12 cellular contexts compared by ENCODE assay signal in the genomic region with DNA sequence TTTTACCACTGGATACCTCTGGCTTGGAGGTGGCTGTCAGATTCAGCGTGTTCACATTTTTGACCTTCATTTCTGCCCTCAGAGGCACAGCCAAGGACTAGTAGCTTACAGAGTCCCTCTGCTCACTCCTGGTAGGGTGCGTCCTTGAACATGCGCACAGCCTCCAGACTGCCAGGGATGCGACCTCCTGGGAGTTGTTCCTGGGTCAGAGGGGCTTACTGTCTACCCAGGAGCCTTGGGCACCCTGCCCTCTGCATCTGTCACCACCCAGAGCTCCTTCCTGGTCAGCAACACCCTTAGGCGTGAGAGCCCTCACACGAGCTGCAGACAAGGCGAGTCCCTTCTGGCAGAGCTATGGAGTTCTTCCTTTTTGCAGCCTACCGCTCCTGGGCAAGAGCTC. TPM values are rescaled to one million over a fixed set of nuclear protein-coding genes. Genes with fewer than 3 reads are reported as not detected.
DNase-seq lines count a peak whose midpoint lies in the region; ATAC-seq and TF ChIP-seq lines count a peak whose summit lies in the region.
"Had no signal": no experiment of that assay in that cellular context is flagged by ENCODE, and none has a peak within 500 bp of the region (broad histone marks: within the 10 kb centered on the region; RNA-seq: fewer than 3 reads in every experiment).

No MANE protein-coding gene starts in this region.

- TF ChIP-seq CTCF in heart right ventricle (IDR thresholded peaks at IDR 0.05): no peak

- peaks cover 34% of the 10 kb centered on the region for H3K4me1 Mint-ChIP-seq in activated CD4-positive, alpha-beta T cell treated with anti-CD3 and anti-CD28 coated beads, Interleukin-2, amount 10 ng/mL, durations not matched to agents 24 days and 14 days
- peaks cover 29% of the 10 kb centered on the region for H3K4me1 Mint-ChIP-seq in T-helper 17 cell

- H3K9me3 ChIP-seq in T-helper 17 cell (ENCODE audit: control insufficient read depth, low read length, poor library complexity, severe bottlenecking): no peaks in the 10 kb centered on the region
- H3K9me3 ChIP-seq in heart right ventricle: peaks cover 0 to 6% (median 0%) of the 10 kb centered on the region in 11 donors
- no peaks in the 10 kb centered on the region for H3K9me3 ChIP-seq in skeletal muscle satellite cell (replicated peaks; ENCODE audit: low read length)
- H3K9me3 ChIP-seq: neutrophil had no signal

- H3K4me1 ChIP-seq in heart right ventricle: peaks cover 3 to 56% (median 35%) of the 10 kb centered on the region in 9 donors
- peaks cover 31% of the 10 kb centered on the region for H3K4me1 ChIP-seq in skeletal muscle satellite cell (ENCODE audit: control insufficient read depth, insufficient read depth, low read length)

- no peak for DNase-seq in activated CD4-positive, alpha-beta T cell treated with anti-CD3 and anti-CD28 coated beads, Interleukin-2, amount 10 ng/mL, durations not matched to agents 24 days and 14 days
- no peak for DNase-seq in activated CD4-positive, alpha-beta T cell treated with anti-CD3 and anti-CD28 coated beads, Interleukin-2, amount 50 U/mL, for 48 hours
- DNase-seq in T-helper 17 cell (no peak), heart right ventricle (no peak), foreskin melanocyte (no peak)
- no peak for DNase-seq in stimulated activated CD4-positive, alpha-beta T cell treated with anti-CD3 and anti-CD28 coated beads, Interleukin-4, amount 100 ng/mL, for 4 hours
- DNase-seq: foreskin fibroblast, NCI-H524, T-helper 9 cell had no signal

- H3K27ac Mint-ChIP-seq in activated CD4-positive, alpha-beta T cell treated with anti-CD3 and anti-CD28 coated beads, Interleukin-2, amount 10 ng/mL, durations not matched to agents 24 days and 14 days: peak overlapping the region; percentile 48
- H3K27ac Mint-ChIP-seq in T-helper 17 cell: peak overlapping the region; percentile 92

- peak overlapping the region; percentile 91 for H3K9ac ChIP-seq in skeletal muscle satellite cell (ENCODE audit: low read depth, low read length)

- H3K4me3 ChIP-seq in heart right ventricle (peak overlapping the region in 7 of 10 donors; percentile 75 to 97 (median 88)), skeletal muscle satellite cell (ENCODE audit: low read length) (peak overlapping the region; percentile 93)

- H3K36me3 Mint-ChIP-seq in activated CD4-positive, alpha-beta T cell treated with anti-CD3 and anti-CD28 coated beads, Interleukin-2, amount 10 ng/mL, durations not matched to agents 24 days and 14 days (ENCODE audit: low read depth): peaks cover 32% of the 10 kb centered on the region
- H3K36me3 Mint-ChIP-seq in T-helper 17 cell (ENCODE audit: low read depth): peaks cover 4% of the 10 kb centered on the region

- peak overlapping the region; percentile 1 to 87 (median 78) for H3K27ac ChIP-seq in heart right ventricle
- H3K27ac ChIP-seq: neutrophil had no signal

- H3K9me3 Mint-ChIP-seq in activated CD4-positive, alpha-beta T cell treated with anti-CD3 and anti-CD28 coated beads, Interleukin-2, amount 10 ng/mL, durations not matched to agents 24 days and 14 days: no peaks in the 10 kb centered on the region

- H3K4me2 ChIP-seq in skeletal muscle satellite cell (ENCODE audit: low read length): peak overlapping the region; percentile 93

- peak overlapping the region; percentile 98 for H3K4me3 Mint-ChIP-seq in activated CD4-positive, alpha-beta T cell treated with anti-CD3 and anti-CD28 coated beads, Interleukin-2, amount 10 ng/mL, durations not matched to agents 24 days and 14 days
- H3K4me3 Mint-ChIP-seq in T-helper 17 cell: peak overlapping the region; percentile 95

- intact Hi-C loops in activated CD4-positive, alpha-beta T cell treated with anti-CD3 and anti-CD28 coated beads, Interleukin-2, amount 10 ng/mL, durations not matched to agents 24 days and 14 days (cut with micrococcal nuclease): loop anchor here (5.0 kb wide), 1 partner anchor 136 kb away; no protein-coding TSS in a partner anchor
- intact Hi-C loops in heart right ventricle (cut with DNase I): loop anchor here in 1 of 10 donors (10.0 kb wide), 1 partner anchor 883 kb away; no protein-coding TSS in a partner anchor

- H3K27me3 ChIP-seq in heart right ventricle: no peaks in the 10 kb centered on the region
- no peaks in the 10 kb centered on the region for H3K27me3 ChIP-seq in skeletal muscle satellite cell (ENCODE audit: control insufficient read depth, insufficient read depth, low read length)
- H3K27me3 ChIP-seq: neutrophil had no signal

- H3K36me3 ChIP-seq in heart right ventricle (peaks cover 0 to 37% (median 7%) of the 10 kb centered on the region in 9 donors), skeletal muscle satellite cell (ENCODE audit: insufficient read depth, low read length) (peaks cover 29% of the 10 kb centered on the region)

- ATAC-seq in T-helper 17 cell (no peak), heart right ventricle (peak; percentile 19 to 72 (median 44)), HG03521 (IDR thresholded peaks at IDR 0.05; ENCODE audit: unreplicated experiment) (no peak)

- WGBS in heart right ventricle, 2 donors: 61 to 73% methylated on average over 8 of the region's 8 CpGs

- H3K27me3 Mint-ChIP-seq in activated CD4-positive, alpha-beta T cell treated with anti-CD3 and anti-CD28 coated beads, Interleukin-2, amount 10 ng/mL, durations not matched to agents 24 days and 14 days: no peaks in the 10 kb centered on the region
- no peaks in the 10 kb centered on the region for H3K27me3 Mint-ChIP-seq in T-helper 17 cell

RNA-seq across cellular contexts. Expression of gene SLX9, which starts 1.7 kb away (rescaled TPM):
- total RNA-seq in activated CD4-positive, alpha-beta T cell treated with anti-CD3 and anti-CD28 coated beads, Interleukin-2, amount 10 ng/mL, durations not matched to agents 24 days and 14 days: 74.6 and 80.8 TPM in 2 replicates
- total RNA-seq in T-helper 17 cell (10 to 100 TPM; 14.0 to 15.4 TPM), heart right ventricle (10 to 100 TPM; 42.4 to 67.2 (median 52.6) TPM)
- polyA plus RNA-seq in heart right ventricle: 10 to 100 TPM; 68.1 to 83.6 TPM
- total RNA-seq in skeletal muscle satellite cell (2012; rRNA removed): 18.1 and 25.6 TPM in 2 replicates

RNA-seq across cellular contexts. Expression of gene ITGB2, which starts 20.9 kb away (rescaled TPM):
- 265 and 266 TPM in 2 replicates for total RNA-seq in activated CD4-positive, alpha-beta T cell treated with anti-CD3 and anti-CD28 coated beads, Interleukin-2, amount 10 ng/mL, durations not matched to agents 24 days and 14 days
- 100 to 1,000 TPM; 248 to 359 TPM for total RNA-seq in T-helper 17 cell
- total RNA-seq in heart right ventricle: 100 to 1,000 TPM in 1 of 10 donors, 10 to 100 TPM in 5, 1 to 10 TPM in 4; 5.1 to 151 (median 10.3) TPM
- polyA plus RNA-seq in heart right ventricle: 10 to 100 TPM; 12.4 to 12.7 TPM
- 1.7 TPM in 1 of 2 replicates, not detected in the other for total RNA-seq in skeletal muscle satellite cell (2012; rRNA removed)

Comparison
In these comparisons a context has a peak if more than half of its experiments do, and no peak if none do; other contexts are left out.
1. ATAC-seq: peak in heart right ventricle (8 of 8); none in T-helper 17 cell (single experiment) and HG03521 (single experiment).